Comparison of ENCODE assay signal across 8 cellular contexts in the genomic region with DNA sequence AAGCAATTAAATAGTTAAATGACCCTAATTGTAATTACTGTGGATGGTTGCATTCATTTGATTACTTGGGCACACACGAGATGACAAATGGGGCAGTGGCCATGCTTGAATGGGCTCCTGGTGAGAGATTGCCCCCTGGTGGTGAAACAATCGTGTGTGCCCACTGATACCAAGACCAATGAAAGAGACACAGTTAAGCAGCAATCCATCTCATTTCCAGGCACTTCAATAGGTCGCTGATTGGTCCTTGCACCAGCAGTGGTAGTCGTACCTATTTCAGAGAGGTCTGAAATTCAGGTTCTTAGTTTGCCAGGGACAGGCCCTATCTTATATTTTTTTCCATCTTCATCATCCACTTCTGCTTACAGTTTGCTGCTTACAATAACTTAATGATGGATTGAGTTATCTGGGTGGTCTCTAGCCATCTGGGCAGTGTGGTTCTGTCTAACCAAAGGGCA. TPM values are rescaled to one million over a fixed set of nuclear protein-coding genes. Genes with fewer than 3 reads are reported as not detected.
DNase-seq lines count a peak whose midpoint lies in the region; ATAC-seq and TF ChIP-seq lines count a peak whose summit lies in the region.

No MANE protein-coding gene starts in this region.

- no peak overlapping the region for H3K4me3 ChIP-seq in AG04449 (ENCODE audit: low read depth, low read length)
- no peak overlapping the region for H3K4me3 ChIP-seq in LNCaP clone FGC (ENCODE audit: low read depth, low read length)
- no peak overlapping the region for H3K4me3 ChIP-seq in foreskin fibroblast (ENCODE audit: low read depth in 1 of 2, low read length in 2 of 2)
- H3K4me3 ChIP-seq in thyroid gland (replicated peaks in 1 of 3): no peak overlapping the region

- TF ChIP-seq POLR2A in thyroid gland (IDR thresholded peaks at IDR 0.05): no peak

- DNase-seq in AG04449 (ENCODE audit: low read depth, low spot score) (no peak), LNCaP clone FGC (ENCODE audit: low read depth) (peak; percentile 61), RWPE1 (ENCODE audit: low spot score) (peak; percentile 78), foreskin fibroblast (peak; percentile 68 to 89), osteocyte (ENCODE audit: extremely low spot score, unreplicated experiment) (no peak), thyroid gland (peak; percentile 78 to 85)
- peak; percentile 61 for DNase-seq in activated T-helper 2 cell treated with anti-CD3 and anti-CD28 coated beads, Interferon-gamma antibody, Interleukin-2, Interleukin-4, amounts not matched to agents 10 μg/mL and 5 μg/mL and 100 μg/mL, durations not matched to agents 14 hours and 24 hours and 36 hours (ENCODE audit: low spot score)

- WGBS in thyroid gland, 2 donors: 5 to 9% methylated on average over 4 of the region's 4 CpGs

- no peaks in the 10 kb centered on the region for H3K27me3 ChIP-seq in thyroid gland

- no peaks in the 10 kb centered on the region for H3K9me3 ChIP-seq in thyroid gland

- H3K27ac ChIP-seq in RWPE1: no peak overlapping the region
- H3K27ac ChIP-seq in thyroid gland: peak overlapping the region in 1 of 3 donors; percentile 77

- TF ChIP-seq CTCF in AG04449 (IDR thresholded peaks at IDR 0.05; ENCODE audit: insufficient read depth, low read length, missing control alignments) (peak; percentile 83), LNCaP clone FGC (IDR thresholded peaks at IDR 0.05; ENCODE audit: control insufficient read depth, extremely low read depth, insufficient read depth) (peak; percentile 88), RWPE1 (conservative IDR thresholded peaks at IDR 0.05; ENCODE audit: low read depth) (peak; percentile 88), foreskin fibroblast (IDR thresholded peaks at IDR 0.05; ENCODE audit: low read depth, low read length) (peak; percentile 88), osteocyte (IDR thresholded peaks at IDR 0.05) (peak; percentile 96), thyroid gland (IDR thresholded peaks at IDR 0.05) (peak; percentile 83 to 97 (median 91))

- no peak overlapping the region for H3K4me3 Mint-ChIP-seq in activated T-helper 2 cell treated with anti-CD3 and anti-CD28 coated beads, Interferon-gamma antibody, Interleukin-2, Interleukin-4, amounts not matched to agents 10 μg/mL and 5 μg/mL and 100 μg/mL, durations not matched to agents 14 hours and 24 hours and 36 hours (ENCODE audit: low read depth)
- no peak overlapping the region for H3K4me3 Mint-ChIP-seq in osteocyte (ENCODE audit: unreplicated experiment)

- CTCF ChIA-PET in AG04449 (lab: Yijun Ruan, JAX) (interaction anchor here (0.7 to 12.4 kb wide), 21 partner anchors 9 to 419 kb away, joined by 3 to 128 read pairs (median 5); a partner anchor contains a TSS), RWPE1 (lab: Yijun Ruan, JAX) (interaction anchor here (0.6 to 0.9 kb wide), 4 partner anchors 13 to 329 kb away, joined by 3 to 6 read pairs (median 3); no protein-coding TSS in a partner anchor)

- H3K4me1 ChIP-seq in thyroid gland: peaks cover 0 to 14% of the 10 kb centered on the region in 2 donors

- no peaks in the 10 kb centered on the region for H3K27me3 Mint-ChIP-seq in activated T-helper 2 cell treated with anti-CD3 and anti-CD28 coated beads, Interferon-gamma antibody, Interleukin-2, Interleukin-4, amounts not matched to agents 10 μg/mL and 5 μg/mL and 100 μg/mL, durations not matched to agents 14 hours and 24 hours and 36 hours (ENCODE audit: low read depth)
- no peaks in the 10 kb centered on the region for H3K27me3 Mint-ChIP-seq in osteocyte (ENCODE audit: unreplicated experiment)

- H3K27ac Mint-ChIP-seq in activated T-helper 2 cell treated with anti-CD3 and anti-CD28 coated beads, Interferon-gamma antibody, Interleukin-2, Interleukin-4, amounts not matched to agents 10 μg/mL and 5 μg/mL and 100 μg/mL, durations not matched to agents 14 hours and 24 hours and 36 hours: peak overlapping the region; percentile 51
- no peak overlapping the region for H3K27ac Mint-ChIP-seq in osteocyte (ENCODE audit: unreplicated experiment)

- intact Hi-C loops in activated T-helper 2 cell treated with anti-CD3 and anti-CD28 coated beads, Interferon-gamma antibody, Interleukin-2, Interleukin-4, amounts not matched to agents 10 μg/mL and 5 μg/mL and 100 μg/mL, durations not matched to agents 14 hours and 24 hours and 36 hours (cut with micrococcal nuclease): loop anchor here (1.0 to 5.0 kb wide), 2 partner anchors 65 to 328 kb away; a partner anchor contains a TSS
- intact Hi-C loops in thyroid gland (cut with DNase I): loop anchor here (5.0 kb wide), 1 partner anchor 318 kb away; no protein-coding TSS in a partner anchor

- H3K36me3 ChIP-seq in thyroid gland: peaks cover 15 to 16% of the 10 kb centered on the region in 2 donors

- peaks cover 73% of the 10 kb centered on the region for H3K36me3 Mint-ChIP-seq in activated T-helper 2 cell treated with anti-CD3 and anti-CD28 coated beads, Interferon-gamma antibody, Interleukin-2, Interleukin-4, amounts not matched to agents 10 μg/mL and 5 μg/mL and 100 μg/mL, durations not matched to agents 14 hours and 24 hours and 36 hours (ENCODE audit: low read depth)
- H3K36me3 Mint-ChIP-seq in osteocyte (ENCODE audit: unreplicated experiment): peaks cover 26% of the 10 kb centered on the region

- POLR2A ChIA-PET in AG04449 (lab: Yijun Ruan, JAX) (interaction anchor here (0.7 kb wide), 1 partner anchor 15 kb away, joined by 3 read pairs; no protein-coding TSS in a partner anchor), RWPE1 (lab: Yijun Ruan, JAX; ENCODE audit: low non-redundant PET) (no interaction called here)

- H3K4me1 Mint-ChIP-seq in activated T-helper 2 cell treated with anti-CD3 and anti-CD28 coated beads, Interferon-gamma antibody, Interleukin-2, Interleukin-4, amounts not matched to agents 10 μg/mL and 5 μg/mL and 100 μg/mL, durations not matched to agents 14 hours and 24 hours and 36 hours (ENCODE audit: low read depth): peaks cover 16% of the 10 kb centered on the region
- no peaks in the 10 kb centered on the region for H3K4me1 Mint-ChIP-seq in osteocyte (ENCODE audit: unreplicated experiment)

- ATAC-seq in GM18511 (IDR thresholded peaks at IDR 0.05; ENCODE audit: unreplicated experiment): peak; percentile 55

- no peaks in the 10 kb centered on the region for H3K9me3 Mint-ChIP-seq in activated T-helper 2 cell treated with anti-CD3 and anti-CD28 coated beads, Interferon-gamma antibody, Interleukin-2, Interleukin-4, amounts not matched to agents 10 μg/mL and 5 μg/mL and 100 μg/mL, durations not matched to agents 14 hours and 24 hours and 36 hours
- H3K9me3 Mint-ChIP-seq in osteocyte (ENCODE audit: unreplicated experiment): no peaks in the 10 kb centered on the region

RNA-seq across cellular contexts. Expression of a gene that starts 8.3 kb away (rescaled TPM):
- 72.0 and 73.8 TPM in 2 replicates for total RNA-seq in activated T-helper 2 cell treated with anti-CD3 and anti-CD28 coated beads, Interferon-gamma antibody, Interleukin-2, Interleukin-4, amounts not matched to agents 10 μg/mL and 5 μg/mL and 100 μg/mL, durations not matched to agents 14 hours and 24 hours and 36 hours
- total RNA-seq in osteocyte (36.6 and 40.9 TPM in 2 replicates), thyroid gland (100 to 1,000 TPM in 1 of 4 donors, 10 to 100 TPM in 3; 39.4 to 124 (median 86.8) TPM)

Comparison
In these comparisons a context has a peak if more than half of its experiments do, and no peak if none do; other contexts are left out.
1. DNase-seq: peak in LNCaP clone FGC (single experiment), RWPE1 (single experiment), activated T-helper 2 cell treated with anti-CD3 and anti-CD28 coated beads, Interferon-gamma antibody, Interleukin-2, Interleukin-4, amounts not matched to agents 10 μg/mL and 5 μg/mL and 100 μg/mL, durations not matched to agents 14 hours and 24 hours and 36 hours (single experiment), foreskin fibroblast (2 of 2) and thyroid gland (2 of 2); none in AG04449 (single experiment) and osteocyte (single experiment).
2. Peak in every context shown above with its lines, with median percentiles within 50 percentile points of each other: CTCF ChIP-seq.